In the genomic region with DNA sequence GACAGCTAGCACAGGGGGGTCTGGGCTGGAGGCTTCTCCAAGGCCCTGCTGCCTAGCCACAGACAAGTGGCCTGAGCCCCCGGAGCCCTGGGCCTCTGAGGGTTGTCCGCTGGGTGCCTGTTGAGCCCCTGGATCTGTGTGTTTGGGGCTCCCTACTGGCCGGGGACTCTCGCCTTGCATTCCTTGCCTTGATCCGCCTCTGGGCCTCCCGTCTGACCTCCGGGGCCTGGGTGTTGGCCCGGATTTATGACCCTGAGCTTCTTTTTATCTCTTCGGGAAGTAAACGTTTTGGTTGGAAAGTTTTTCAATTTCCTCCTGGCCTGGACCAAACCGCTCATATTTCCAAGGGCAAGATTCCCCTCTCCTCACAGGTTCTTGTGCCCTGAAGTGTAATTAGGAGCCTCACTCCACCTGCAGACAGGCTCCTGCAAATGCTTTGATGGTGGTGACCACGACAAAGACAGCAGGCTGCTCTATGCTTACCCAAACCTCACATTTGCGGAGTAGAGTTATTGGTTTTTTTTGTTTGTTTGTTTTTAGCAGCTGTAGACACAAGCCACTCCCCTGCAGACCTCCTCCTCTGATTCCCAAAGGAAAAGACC, we compare ENCODE assay signal across 33 cellular contexts.
DNase-seq lines count a peak whose midpoint lies in the region; ATAC-seq and TF ChIP-seq lines count a peak whose summit lies in the region.
"Had no signal": no experiment of that assay in that cellular context is flagged by ENCODE, and none has a peak within 500 bp of the region (broad histone marks: within the 10 kb centered on the region; RNA-seq: fewer than 3 reads in every experiment).

No MANE protein-coding gene starts in this region.

- POLR2A ChIA-PET in PC-3 (lab: Charles Lee; ENCODE audit: unreplicated experiment), result no interaction called here

- H3K36me3 ChIP-seq in PC-3 (ENCODE audit: low read depth, low read length) (no peaks in the 10 kb centered on the region), hepatocyte (replicated peaks; ENCODE audit: insufficient read depth, low read depth) (no peaks in the 10 kb centered on the region), smooth muscle cell (ENCODE audit: low read depth) (no peaks in the 10 kb centered on the region)
- H3K36me3 ChIP-seq: breast epithelium, gastroesophageal sphincter, HAP-1, left lung, prostate gland, SJCRH30, upper lobe of left lung had no signal

- CTCF ChIA-PET in PC-3 (lab: Charles Lee), result no interaction called here

- H3K4me2 ChIP-seq in PC-3 (ENCODE audit: low read length), result no peak overlapping the region
- H3K4me2 ChIP-seq in hepatocyte, result no peak overlapping the region
- no peak overlapping the region for H3K4me2 ChIP-seq in smooth muscle cell

- H3K9me3 Mint-ChIP-seq in stimulated activated naive CD8-positive, alpha-beta T cell treated with anti-CD3 and anti-CD28 coated beads, Interleukin-15, amount 100 ng/mL, for 72 hours, result no peaks in the 10 kb centered on the region
- H3K9me3 Mint-ChIP-seq: activated B cell treated with CpG ODN at 0.5 μM for 24 hours; activated CD4-positive, alpha-beta T cell treated with anti-CD3 and anti-CD28 coated beads, Interleukin-2, amount 10 ng/mL, durations not matched to agents 7 days and 5 days; CD4-positive, alpha-beta T cell; stimulated activated effector memory CD8-positive, alpha-beta T cell treated with anti-CD3 and anti-CD28 coated beads, Interleukin-12 subunit alpha, Interleukin-12 subunit beta, amount 100 ng/mL, for 72 hours had no signal

- ATAC-seq in PC-3 (no peak), HG03520 (IDR thresholded peaks at IDR 0.05; ENCODE audit: unreplicated experiment) (no peak)
- no peak for ATAC-seq in stimulated activated naive CD8-positive, alpha-beta T cell treated with anti-CD3 and anti-CD28 coated beads, Interleukin-15, amount 100 ng/mL, for 72 hours
- ATAC-seq: gastroesophageal sphincter; GM12878; left lung; stimulated activated effector memory CD8-positive, alpha-beta T cell treated with anti-CD3 and anti-CD28 coated beads, Interleukin-12 subunit alpha, Interleukin-12 subunit beta, amount 100 ng/mL, for 72 hours had no signal

- no TSS peak for BruUV-seq in PC-3 (replicated peaks; lab: Mats Ljungman, UMichigan)

- H3K9me2 ChIP-seq in PC-3 (replicated peaks; ENCODE audit: low read length) (no peaks in the 10 kb centered on the region), hepatocyte (replicated peaks; ENCODE audit: insufficient read depth) (no peaks in the 10 kb centered on the region)

- 0 out of 2 replicates have a peak, but pooled peaks have one; percentile 15 for TF ChIP-seq CTCF in PC-3 (conservative IDR thresholded peaks at IDR 0.05; ENCODE audit: low read depth, low read length)
- TF ChIP-seq CTCF in hepatocyte (IDR thresholded peaks at IDR 0.05; ENCODE audit: poor library complexity), result peak; percentile 28
- no peak for TF ChIP-seq CTCF in smooth muscle cell (IDR thresholded peaks at IDR 0.05; ENCODE audit: borderline replicate concordance, insufficient read depth, poor library complexity, severe bottlenecking)

- peaks cover 30% of the 10 kb centered on the region for H3K27me3 Mint-ChIP-seq in stimulated activated naive CD8-positive, alpha-beta T cell treated with anti-CD3 and anti-CD28 coated beads, Interleukin-15, amount 100 ng/mL, for 72 hours

- 47% methylated on average over 13 of the region's 13 CpGs for WGBS in hepatocyte (ENCODE audit: low lambda C conversion rate, missing lambda C conversion rate)
- WGBS in smooth muscle cell (ENCODE audit: low lambda C conversion rate), result 56% methylated on average over 13 of the region's 13 CpGs

- H3K4me1 Mint-ChIP-seq in stimulated activated naive CD8-positive, alpha-beta T cell treated with anti-CD3 and anti-CD28 coated beads, Interleukin-15, amount 100 ng/mL, for 72 hours, result no peaks in the 10 kb centered on the region
- H3K4me1 Mint-ChIP-seq: activated B cell treated with CpG ODN at 0.5 μM for 24 hours had no signal

- H3F3A ChIP-seq in PC-3 (ENCODE audit: low read length, unreplicated experiment) (no peaks in the 10 kb centered on the region), smooth muscle cell (ENCODE audit: low read depth) (no peaks in the 10 kb centered on the region)

- H3K4me3 ChIP-seq in PC-3 (ENCODE audit: low read length) (no peak overlapping the region), hepatocyte (no peak overlapping the region), smooth muscle cell (no peak overlapping the region)
- H3K4me3 ChIP-seq: breast epithelium, gastroesophageal sphincter, GM12878, HAP-1, left lung, prostate gland, SJCRH30, upper lobe of left lung had no signal

- peaks cover 73% of the 10 kb centered on the region for H3K27me3 ChIP-seq in PC-3 (ENCODE audit: low read length)
- peaks cover 9% of the 10 kb centered on the region for H3K27me3 ChIP-seq in hepatocyte
- no peaks in the 10 kb centered on the region for H3K27me3 ChIP-seq in smooth muscle cell (ENCODE audit: low read depth)
- H3K27me3 ChIP-seq: breast epithelium, gastroesophageal sphincter, SJCRH30, upper lobe of left lung had no signal

- H3K9ac ChIP-seq in PC-3 (ENCODE audit: low read length), result no peak overlapping the region
- no peak overlapping the region for H3K9ac ChIP-seq in smooth muscle cell (ENCODE audit: low read depth)

- H3K4me3 Mint-ChIP-seq in stimulated activated naive CD8-positive, alpha-beta T cell treated with anti-CD3 and anti-CD28 coated beads, Interleukin-15, amount 100 ng/mL, for 72 hours, result no peak overlapping the region
- H3K4me3 Mint-ChIP-seq: activated B cell treated with CpG ODN at 0.5 μM for 24 hours; activated CD4-positive, alpha-beta T cell treated with anti-CD3 and anti-CD28 coated beads, Interleukin-2, amount 10 ng/mL, durations not matched to agents 7 days and 5 days; activated naive CD8-positive, alpha-beta T cell; CD4-positive, alpha-beta T cell; stimulated activated effector memory CD8-positive, alpha-beta T cell treated with anti-CD3 and anti-CD28 coated beads, Interleukin-12 subunit alpha, Interleukin-12 subunit beta, amount 100 ng/mL, for 72 hours had no signal

- H3K27ac Mint-ChIP-seq in stimulated activated naive CD8-positive, alpha-beta T cell treated with anti-CD3 and anti-CD28 coated beads, Interleukin-15, amount 100 ng/mL, for 72 hours, result no peak overlapping the region
- H3K27ac Mint-ChIP-seq: activated B cell treated with CpG ODN at 0.5 μM for 24 hours; activated CD4-positive, alpha-beta T cell treated with anti-CD3 and anti-CD28 coated beads, Interleukin-2, amount 10 ng/mL, durations not matched to agents 7 days and 5 days; activated naive CD8-positive, alpha-beta T cell; CD4-positive, alpha-beta T cell; stimulated activated effector memory CD8-positive, alpha-beta T cell treated with anti-CD3 and anti-CD28 coated beads, Interleukin-12 subunit alpha, Interleukin-12 subunit beta, amount 100 ng/mL, for 72 hours had no signal

- H3K79me2 ChIP-seq in PC-3 (ENCODE audit: low read length), result no peaks in the 10 kb centered on the region
- H3K79me2 ChIP-seq in hepatocyte, result no peaks in the 10 kb centered on the region
- H3K79me2 ChIP-seq in smooth muscle cell (ENCODE audit: low read depth), result no peaks in the 10 kb centered on the region

- H2AFZ ChIP-seq in PC-3 (ENCODE audit: low read length) (no peak overlapping the region), hepatocyte (no peak overlapping the region), smooth muscle cell (ENCODE audit: low read depth) (peak overlapping the region; percentile 25)

- no peaks in the 10 kb centered on the region for H3K4me1 ChIP-seq in PC-3 (ENCODE audit: insufficient read depth, low read length)
- peaks cover 7% of the 10 kb centered on the region for H3K4me1 ChIP-seq in hepatocyte (ENCODE audit: insufficient read depth)
- no peaks in the 10 kb centered on the region for H3K4me1 ChIP-seq in smooth muscle cell (ENCODE audit: low read depth)
- H3K4me1 ChIP-seq: breast epithelium, HAP-1, left lung, prostate gland had no signal

- intact Hi-C loops in PC-3 (cut with micrococcal nuclease), result no loop called here

- H3K27ac ChIP-seq in PC-3 (ENCODE audit: low read length) (no peak overlapping the region), hepatocyte (no peak overlapping the region), smooth muscle cell (ENCODE audit: low read depth) (no peak overlapping the region)
- H3K27ac ChIP-seq: breast epithelium, gastroesophageal sphincter, left lung, prostate gland, SJCRH30, upper lobe of left lung had no signal

- H4K20me1 ChIP-seq in PC-3 (ENCODE audit: low read length) (no peaks in the 10 kb centered on the region), hepatocyte (ENCODE audit: insufficient read depth, poor library complexity, severe bottlenecking) (no peaks in the 10 kb centered on the region), smooth muscle cell (ENCODE audit: low read depth) (no peaks in the 10 kb centered on the region)

- H3K9me3 ChIP-seq in PC-3 (ENCODE audit: low read length) (no peaks in the 10 kb centered on the region), hepatocyte (ENCODE audit: low read depth) (no peaks in the 10 kb centered on the region), smooth muscle cell (replicated peaks; ENCODE audit: low read depth) (no peaks in the 10 kb centered on the region)
- H3K9me3 ChIP-seq: breast epithelium, gastroesophageal sphincter, HAP-1, left lung, prostate gland, SJCRH30, upper lobe of left lung had no signal

- peak; percentile 53 to 79 for DNase-seq in NCI-H524 (lab: John Stamatoyannopoulos, UW)
- no peak for DNase-seq in NCI-H524 treated with DMSO at 0.1 percent for 48 hours (lab: John Stamatoyannopoulos, UW)
- DNase-seq in PC-3, result no peak
- DNase-seq in hepatocyte (ENCODE audit: low spot score), result peak; percentile 22
- DNase-seq in smooth muscle cell (lab: John Stamatoyannopoulos, UW; ENCODE audit: unreplicated experiment), result no peak
- no peak for DNase-seq in NCI-H2227 treated with DMSO at 0.1 percent for 48 hours (lab: John Stamatoyannopoulos, UW)
- no peak for DNase-seq in stimulated activated naive CD8-positive, alpha-beta T cell treated with anti-CD3 and anti-CD28 coated beads, Interleukin-15, amount 100 ng/mL, for 72 hours
- DNase-seq: activated B cell treated with CpG ODN at 0.5 μM for 24 hours; activated CD4-positive, alpha-beta T cell treated with anti-CD3 and anti-CD28 coated beads, Interleukin-2, amount 10 ng/mL, durations not matched to agents 7 days and 5 days; activated effector memory CD4-positive, alpha-beta T cell treated with anti-CD3 and anti-CD28 coated beads, Interleukin-2, amount 50 U/mL, for 16 hours; activated T-cell treated with anti-CD3 and anti-CD28 coated beads, Interleukin-2, amount 50 U/mL, for 1 hour; anterior cingulate cortex; CD4-positive, alpha-beta T cell; EL; hypothalamus; NCI-H1417; NCI-H2029; NCI-H226; NCI-H748 treated with DMSO at 0.1 percent for 48 hours; SJCRH30; stimulated activated CD4-positive, alpha-beta T cell treated with anti-CD3 and anti-CD28 coated beads, Interleukin-15, amount 100 ng/mL, for 24 hours; SW 1271; T1000 had no signal

Comparison
In these comparisons a context has a peak if more than half of its experiments do, and no peak if none do; other contexts are left out.
1. DNase-seq: peak in NCI-H524 (2 of 2) and hepatocyte (single experiment); none in NCI-H524 treated with DMSO at 0.1 percent for 48 hours (single experiment), PC-3 (single experiment), smooth muscle cell (single experiment), NCI-H2227 treated with DMSO at 0.1 percent for 48 hours (single experiment) and stimulated activated naive CD8-positive, alpha-beta T cell treated with anti-CD3 and anti-CD28 coated beads, Interleukin-15, amount 100 ng/mL, for 72 hours (0 of 2).